In the genomic region with DNA sequence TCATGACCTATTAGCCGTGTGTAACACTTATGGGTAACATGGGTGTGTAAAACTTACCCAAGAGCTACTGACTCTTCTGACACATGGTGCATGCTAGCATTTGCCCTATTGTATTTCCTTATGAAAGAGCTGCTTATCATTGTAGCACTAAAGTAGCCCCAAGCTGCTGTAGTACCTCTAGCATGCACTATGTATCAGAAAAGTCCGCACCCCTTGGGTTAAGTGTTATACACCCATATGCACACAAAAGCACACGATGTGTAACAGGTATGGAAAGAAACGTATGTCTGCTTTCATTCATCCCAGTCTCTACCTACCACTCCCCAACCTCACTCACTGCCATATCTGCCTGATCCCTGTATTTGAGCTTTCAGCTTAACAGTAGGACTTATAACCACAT, we compare ENCODE assay signal across 19 cellular contexts.
DNase-seq lines count a peak whose midpoint lies in the region; ATAC-seq and TF ChIP-seq lines count a peak whose summit lies in the region.
"Had no signal": no experiment of that assay in that cellular context is flagged by ENCODE, and none has a peak within 500 bp of the region (broad histone marks: within the 10 kb centered on the region; RNA-seq: fewer than 3 reads in every experiment).

No MANE protein-coding gene starts in this region.

- CTCF ChIA-PET in RWPE1 (lab: Yijun Ruan, JAX) = interaction anchor here (0.5 to 10.3 kb wide), 8 partner anchors 31 to 350 kb away, joined by 3 to 387 read pairs (median 3); no protein-coding TSS in a partner anchor

- H3K27me3 Mint-ChIP-seq in activated naive CD8-positive, alpha-beta T cell = no peaks in the 10 kb centered on the region
- H3K27me3 Mint-ChIP-seq in activated naive CD8-positive, alpha-beta T cell treated with anti-CD3 and anti-CD28 coated beads, Interleukin-2, amount 50 U/mL, for 24 hours = no peaks in the 10 kb centered on the region
- H3K27me3 Mint-ChIP-seq in endothelial cell (ENCODE audit: unreplicated experiment) = peaks cover 4% of the 10 kb centered on the region

- H3K27ac ChIP-seq in RWPE1 (peak overlapping the region; percentile 39), tibial artery (peak overlapping the region; percentile 14 to 90)
- H3K27ac ChIP-seq: PC-9 had no signal

- H3K4me3 ChIP-seq in tibial artery = no peak overlapping the region
- H3K4me3 ChIP-seq: PC-9 had no signal

- POLR2A ChIA-PET in RWPE1 (lab: Yijun Ruan, JAX; ENCODE audit: low non-redundant PET) = interaction anchor here (0.6 to 0.7 kb wide), 4 partner anchors 58 to 181 kb away, joined by 3 to 5 read pairs (median 4); no protein-coding TSS in a partner anchor

- peaks cover 52% of the 10 kb centered on the region for H3K4me1 Mint-ChIP-seq in activated naive CD8-positive, alpha-beta T cell (ENCODE audit: low read depth)
- H3K4me1 Mint-ChIP-seq in activated naive CD8-positive, alpha-beta T cell treated with anti-CD3 and anti-CD28 coated beads, Interleukin-2, amount 50 U/mL, for 24 hours = peaks cover 48% of the 10 kb centered on the region
- H3K4me1 Mint-ChIP-seq in endothelial cell (ENCODE audit: unreplicated experiment) = no peaks in the 10 kb centered on the region

- TF ChIP-seq CTCF in RWPE1 (conservative IDR thresholded peaks at IDR 0.05; ENCODE audit: low read depth) (no peak), endothelial cell (IDR thresholded peaks at IDR 0.05; ENCODE audit: unreplicated experiment) (no peak), tibial artery (IDR thresholded peaks at IDR 0.05) (no peak)

- peak overlapping the region; percentile 17 for H3K27ac Mint-ChIP-seq in activated naive CD8-positive, alpha-beta T cell
- no peak overlapping the region for H3K27ac Mint-ChIP-seq in activated naive CD8-positive, alpha-beta T cell treated with anti-CD3 and anti-CD28 coated beads, Interleukin-2, amount 50 U/mL, for 24 hours
- H3K27ac Mint-ChIP-seq in endothelial cell (ENCODE audit: unreplicated experiment) = peak overlapping the region; percentile 42

- intact Hi-C loops in tibial artery (cut with DNase I; ENCODE audit: low total_unique reads) = loop anchor here (5.0 to 10.0 kb wide), 2 partner anchors 74 to 194 kb away; no protein-coding TSS in a partner anchor

- peaks cover 0 to 27% (median 0%) of the 10 kb centered on the region in 3 donors for H3K36me3 ChIP-seq in tibial artery

- H3K9me3 ChIP-seq in tibial artery = no peaks in the 10 kb centered on the region
- H3K9me3 ChIP-seq: SK-N-SH had no signal

- H3K27me3 ChIP-seq in tibial artery = no peaks in the 10 kb centered on the region

- H3K4me1 ChIP-seq in tibial artery = peaks cover 3 to 46% (median 35%) of the 10 kb centered on the region in 4 donors

- no peak overlapping the region for H3K4me3 Mint-ChIP-seq in activated naive CD8-positive, alpha-beta T cell
- H3K4me3 Mint-ChIP-seq in activated naive CD8-positive, alpha-beta T cell treated with anti-CD3 and anti-CD28 coated beads, Interleukin-2, amount 50 U/mL, for 24 hours = no peak overlapping the region
- no peak overlapping the region for H3K4me3 Mint-ChIP-seq in endothelial cell (ENCODE audit: unreplicated experiment)
- H3K4me3 Mint-ChIP-seq: CD14-positive monocyte had no signal

- ATAC-seq in activated naive CD8-positive, alpha-beta T cell treated with anti-CD3 and anti-CD28 coated beads, Interleukin-2, amount 50 U/mL, for 24 hours = no peak

- H3K9me3 Mint-ChIP-seq in activated naive CD8-positive, alpha-beta T cell (ENCODE audit: low read depth) = no peaks in the 10 kb centered on the region
- no peaks in the 10 kb centered on the region for H3K9me3 Mint-ChIP-seq in activated naive CD8-positive, alpha-beta T cell treated with anti-CD3 and anti-CD28 coated beads, Interleukin-2, amount 50 U/mL, for 24 hours
- H3K9me3 Mint-ChIP-seq in endothelial cell (ENCODE audit: unreplicated experiment) = no peaks in the 10 kb centered on the region
- H3K9me3 Mint-ChIP-seq: CD14-positive monocyte had no signal

- no peak for DNase-seq in activated naive CD8-positive, alpha-beta T cell treated with anti-CD3 and anti-CD28 coated beads, Interleukin-2, amount 50 U/mL, for 24 hours
- DNase-seq in RWPE1 (ENCODE audit: low spot score) = no peak
- DNase-seq in endothelial cell (ENCODE audit: low spot score) = no peak
- DNase-seq in tibial artery = no peak
- DNase-seq in HuH-7 (ENCODE audit: low spot score) = no peak
- DNase-seq in activated CD4-positive, alpha-beta T cell treated with anti-CD3 and anti-CD28 coated beads for 1 hour = no peak
- DNase-seq in NCI-H69 (lab: John Stamatoyannopoulos, UW) = no peak
- DNase-seq: 8988T, KG1, NCI-H1105, NCI-H2029, NCI-H2227 treated with DMSO at 0.1 percent for 48 hours, NCI-H510A, NCI-H748 treated with DMSO at 0.1 percent for 48 hours, PC-9, SIG-M5, SK-N-SH had no signal

- H3K36me3 Mint-ChIP-seq in activated naive CD8-positive, alpha-beta T cell = no peaks in the 10 kb centered on the region
- H3K36me3 Mint-ChIP-seq in activated naive CD8-positive, alpha-beta T cell treated with anti-CD3 and anti-CD28 coated beads, Interleukin-2, amount 50 U/mL, for 24 hours (ENCODE audit: low read depth) = peaks cover 41% of the 10 kb centered on the region
- peaks cover 30% of the 10 kb centered on the region for H3K36me3 Mint-ChIP-seq in endothelial cell (ENCODE audit: low read depth, unreplicated experiment)
